21 cellular contexts compared by ENCODE assay signal in genomic region chr18:50080932-50081560, GRCh38.
DNase-seq lines count a peak whose midpoint lies in the region; ATAC-seq, FAIRE-seq and TF ChIP-seq lines count a peak whose summit lies in the region.
"Had no signal": no experiment of that assay in that cellular context is flagged by ENCODE, and none has a peak within 500 bp of the region (broad histone marks: within the 10 kb centered on the region; RNA-seq: fewer than 3 reads in every experiment).

No MANE protein-coding gene starts in this region.

- WGBS in GM12878 (ENCODE audit: insufficient coverage, insufficient replicate concordance, low lambda C conversion rate, missing lambda C conversion rate), result 0% methylated on average over 2 of the region's 2 CpGs

- no peak for TF ChIP-seq CTCF in GM12878 (IDR thresholded peaks at IDR 0.05 in 2 of 3, conservative IDR thresholded peaks at IDR 0.05 in 1 of 3; ENCODE audit: control insufficient read depth in 2 of 3, extremely low read depth in 1 of 3, insufficient read depth in 1 of 3, low read depth in 3 of 3, low read length in 3 of 3)
- TF ChIP-seq CTCF in kidney epithelial cell (IDR thresholded peaks at IDR 0.05; ENCODE audit: insufficient read depth, low read length, poor library complexity, severe bottlenecking), result no peak

- RAD21 ChIA-PET in GM12878 (lab: Charles Lee; ENCODE audit: unreplicated experiment), result interaction anchor here (0.9 to 1.5 kb wide), 4 partner anchors 9 to 127 kb away, joined by 3 to 9 read pairs (median 3); no protein-coding TSS in a partner anchor

- no peak overlapping the region for H3K4me3 ChIP-seq in GM12878
- H3K4me3 ChIP-seq in kidney epithelial cell (ENCODE audit: low read depth, low read length), result no peak overlapping the region
- H3K4me3 ChIP-seq: BLaER1 treated with 17β-estradiol and CSF1 and Interleukin-3, amounts not matched to agents 10 nM and 100 nM; HAP-1; skin epidermis had no signal

- DNase-seq in DMS79 treated with DMSO at 0.1 percent for 48 hours (lab: John Stamatoyannopoulos, UW) (peak; percentile 37), DMS79 (lab: John Stamatoyannopoulos, UW) (no peak), GM12878 (ENCODE audit: low read depth, low spot score) (no peak), kidney epithelial cell (ENCODE audit: low read depth) (peak; percentile 76), urothelium cell line (ENCODE audit: low spot score) (peak; percentile 58), HUDEP-2 (lab: John Stamatoyannopoulos, UW; ENCODE audit: unreplicated experiment in 76 of 76) (no peak), frontal cortex (ENCODE audit: low spot score in 2 of 2) (no peak), NCI-H1694 treated with DMSO at 0.1 percent for 48 hours (lab: John Stamatoyannopoulos, UW) (no peak)
- DNase-seq: activated naive CD4-positive, alpha-beta T cell treated with anti-CD3 and anti-CD28 coated beads, Interleukin-2, amount 50 U/mL, for 16 hours; DND-41; KBM-7; kidney; NCI-H1417 treated with DMSO at 0.1 percent for 48 hours; NCI-H526 treated with DMSO at 0.1 percent for 48 hours; stimulated activated naive CD4-positive, alpha-beta T cell treated with Interleukin-2 at 50 U/mL for 16 hours; T-helper 2 cell had no signal

- no peak for ATAC-seq in GM12878
- ATAC-seq: activated CD4-positive, CD25-positive, alpha-beta regulatory T cell treated with anti-CD3 and anti-CD28 coated beads, Interleukin-2, amount 50 U/mL, for 24 hours had no signal

- no peak overlapping the region for H3K4me2 ChIP-seq in GM12878 (ENCODE audit: control insufficient read depth, insufficient read depth)
- H3K4me2 ChIP-seq: BLaER1 treated with 17β-estradiol and CSF1 and Interleukin-3, amounts not matched to agents 10 nM and 100 nM had no signal

- H3K36me3 ChIP-seq in GM12878 (ENCODE audit: control insufficient read depth in 2 of 2, insufficient read depth in 2 of 2, low read length in 1 of 2), result no peaks in the 10 kb centered on the region
- H3K36me3 ChIP-seq in kidney epithelial cell (ENCODE audit: control insufficient read depth, insufficient read depth, low read length), result no peaks in the 10 kb centered on the region
- H3K36me3 ChIP-seq: BLaER1 treated with 17β-estradiol and CSF1 and Interleukin-3, amounts not matched to agents 10 nM and 100 nM; HAP-1 had no signal

- H3K27ac ChIP-seq in GM12878 (ENCODE audit: control insufficient read depth, insufficient read depth), result no peak overlapping the region
- H3K27ac ChIP-seq: 22Rv1; BLaER1 treated with 17β-estradiol and CSF1 and Interleukin-3, amounts not matched to agents 10 nM and 100 nM; skin epidermis had no signal

- TF ChIP-seq POLR2A in GM12878 (IDR thresholded peaks at IDR 0.05; ENCODE audit: low read depth, low read length), result no peak

- no peak overlapping the region for H2AFZ ChIP-seq in GM12878 (ENCODE audit: control insufficient read depth, low read depth, low read length)

- no peaks in the 10 kb centered on the region for H3K9me3 ChIP-seq in GM12878 (replicated peaks; ENCODE audit: control insufficient read depth, insufficient read depth, low read length)
- H3K9me3 ChIP-seq: HAP-1 had no signal

- no peak for TF ChIP-seq EP300 in GM12878 (IDR thresholded peaks at IDR 0.05; ENCODE audit: borderline replicate concordance in 1 of 2, control insufficient read depth in 1 of 2, low read depth in 2 of 2, low read length in 2 of 2)

- CTCF ChIA-PET in GM12878 (lab: Yijun Ruan, JAX), result interaction anchor here (1.0 to 1.9 kb wide), 4 partner anchors 11 to 277 kb away, joined by 3 to 10 read pairs (median 3); no protein-coding TSS in a partner anchor

- BruUV-seq in GM12878 (replicated peaks; lab: Mats Ljungman, UMichigan), result no TSS peak

- POLR2A ChIA-PET in GM12878 (lab: Charles Lee), result interaction anchor here (1.0 kb wide), 1 partner anchor 23 kb away, joined by 3 read pairs; no protein-coding TSS in a partner anchor

- H4K20me1 ChIP-seq in GM12878 (ENCODE audit: control insufficient read depth, insufficient read depth), result no peaks in the 10 kb centered on the region
- H4K20me1 ChIP-seq: BLaER1 treated with 17β-estradiol and CSF1 and Interleukin-3, amounts not matched to agents 10 nM and 100 nM had no signal

- intact Hi-C loops in GM12878 (cut with micrococcal nuclease; ENCODE audit: unreplicated experiment), result no loop called here

- no peak for FAIRE-seq in GM12878 (lab: Jason Lieb, UNC)
- no peak for FAIRE-seq in urothelium cell line (lab: Jason Lieb, UNC)
- no peak for FAIRE-seq in frontal cortex (lab: Jason Lieb, UNC)
- FAIRE-seq: kidney had no signal

- TF ChIP-seq RAD21 in GM12878 (IDR thresholded peaks at IDR 0.05; ENCODE audit: insufficient read depth, low read depth, low read length), result no peak

- SMC1A ChIA-PET in GM12878 (lab: Charles Lee; ENCODE audit: uncharacterized antibody, unreplicated experiment), result interaction anchor here (0.6 to 1.4 kb wide), 8 partner anchors 10 to 116 kb away, joined by 3 to 4 read pairs (median 3); no protein-coding TSS in a partner anchor

- in situ Hi-C loops in GM12878 (cut with MboI), result no loop called here

- no peak overlapping the region for H3K9ac ChIP-seq in GM12878 (ENCODE audit: control insufficient read depth, insufficient read depth, low read length)
- H3K9ac ChIP-seq: BLaER1 treated with 17β-estradiol and CSF1 and Interleukin-3, amounts not matched to agents 10 nM and 100 nM had no signal

- H3K4me1 ChIP-seq in GM12878 (ENCODE audit: control insufficient read depth, insufficient read depth, low read length), result no peaks in the 10 kb centered on the region
- H3K4me1 ChIP-seq: HAP-1 had no signal

- H3K79me2 ChIP-seq in GM12878 (ENCODE audit: control insufficient read depth, insufficient read depth, low read length), result no peaks in the 10 kb centered on the region

- 0 out of 4 replicates have a peak, but pooled peaks cover 0 to 6% of the 10 kb centered on the region in 2 experiments for H3K27me3 ChIP-seq in GM12878 (replicated peaks in 1 of 2; ENCODE audit: control insufficient read depth in 2 of 2, insufficient read depth in 2 of 2, low read length in 1 of 2)
- no peaks in the 10 kb centered on the region for H3K27me3 ChIP-seq in kidney epithelial cell (ENCODE audit: control insufficient read depth, insufficient read depth, low read length)
- H3K27me3 ChIP-seq: BLaER1 treated with 17β-estradiol and CSF1 and Interleukin-3, amounts not matched to agents 10 nM and 100 nM had no signal

TF ChIP-seq in GM12878, 131 proteins besides CTCF, POLR2A, EP300 and RAD21:
- TF ChIP-seq ATF7 (IDR thresholded peaks at IDR 0.05; ENCODE audit: low read depth) (no peak), SP1 (IDR thresholded peaks at IDR 0.05; ENCODE audit: low read depth, low read length) (no peak), EED (IDR thresholded peaks at IDR 0.05; ENCODE audit: low read depth) (peak; percentile 19; the same call in 1 of the 2 replicates), JUNB (IDR thresholded peaks at IDR 0.05) (peak; percentile 33; the same call in 1 of the 2 replicates), IKZF1 (conservative IDR thresholded peaks at IDR 0.05) (0 out of 2 replicates have a peak, but pooled peaks have one; percentile 11)

Comparison
In these comparisons a context has a peak if more than half of its experiments do, and no peak if none do; other contexts are left out.
1. DNase-seq: peak in DMS79 treated with DMSO at 0.1 percent for 48 hours (single experiment), kidney epithelial cell (single experiment) and urothelium cell line (single experiment); none in DMS79 (single experiment), GM12878 (single experiment), HUDEP-2 (0 of 76), frontal cortex (0 of 2) and NCI-H1694 treated with DMSO at 0.1 percent for 48 hours (single experiment).